Comparison of ENCODE assay signal across 1 cellular context in genomic region chr15:39665629-39666245, GRCh38.
TF ChIP-seq lines count a peak whose summit lies in the region.

No MANE protein-coding gene starts in this region.

TF ChIP-seq in SK-N-SH treated with all-trans-retinoic acid at 6 μM for 48 hours, 23 proteins besides CTCF, POLR2A, EP300 and RAD21 (continued from another document):
- TF ChIP-seq POU6F1 (CRISPR knock-in tag; IDR thresholded peaks at IDR 0.05; ENCODE audit: borderline replicate concordance, low read depth) (no peak), ARNTL (CRISPR knock-in tag; IDR thresholded peaks at IDR 0.05; ENCODE audit: borderline replicate concordance, low read depth) (no peak)
